1 cellular context compared by ENCODE assay signal in genomic region chr1:11671205-11671543, GRCh38.
A peak's percentile ranks its signal among the peaks of the same experiment; 100 is the strongest.
TF ChIP-seq lines count a peak whose summit lies in the region.

No MANE protein-coding gene starts in this region.

TF ChIP-seq in K562, 482 proteins besides CTCF, POLR2A, EP300 and RAD21 (continued from another document):
- no peak for TF ChIP-seq PATZ1 (CRISPR knock-in tag; IDR thresholded peaks at IDR 0.05; ENCODE audit: borderline replicate concordance)
- TF ChIP-seq FOSL1 (tag; conservative IDR thresholded peaks at IDR 0.05), result peak; percentile 52; the same call in 1 of the 2 replicates
- TF ChIP-seq ELF2 (CRISPR knock-in tag; IDR thresholded peaks at IDR 0.05), result no peak
- TF ChIP-seq ZNF589 (CRISPR knock-in tag; IDR thresholded peaks at IDR 0.05; ENCODE audit: low read depth), result 0 out of 2 replicates have a peak, but pooled peaks have one; percentile 49
- no peak for TF ChIP-seq MTF1 (CRISPR knock-in tag; IDR thresholded peaks at IDR 0.05; ENCODE audit: borderline replicate concordance)
- no peak for TF ChIP-seq XRCC4 (IDR thresholded peaks at IDR 0.05; ENCODE audit: extremely low read depth, insufficient read depth, insufficient read length)
- TF ChIP-seq, protein P1, sequence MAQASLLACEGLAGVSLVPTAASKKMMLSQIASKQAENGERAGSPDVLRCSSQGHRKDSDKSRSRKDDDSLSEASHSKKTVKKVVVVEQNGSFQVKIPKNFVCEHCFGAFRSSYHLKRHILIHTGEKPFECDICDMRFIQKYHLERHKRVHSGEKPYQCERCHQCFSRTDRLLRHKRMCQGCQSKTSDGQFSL (CRISPR knock-in tag; IDR thresholded peaks at IDR 0.05), result no peak
- TF ChIP-seq, protein P1 (tag; IDR thresholded peaks at IDR 0.05), result 0 out of 4 replicates have a peak, but pooled peaks of 1 of the 2 experiments have one; percentile 48
- TF ChIP-seq NCOR1 (IDR thresholded peaks at IDR 0.05), result no peak
- peak in 1 of 2 experiments; percentile 10; a peak in 1 of 4 replicates for TF ChIP-seq NRF1 (conservative IDR thresholded peaks at IDR 0.05 in 1 of 2, IDR thresholded peaks at IDR 0.05 in 1 of 2)
- 0 out of 2 replicates have a peak, but pooled peaks have one; percentile 1 for TF ChIP-seq USF1 (CRISPR knock-in tag; IDR thresholded peaks at IDR 0.05)
- TF ChIP-seq, protein P2, sequence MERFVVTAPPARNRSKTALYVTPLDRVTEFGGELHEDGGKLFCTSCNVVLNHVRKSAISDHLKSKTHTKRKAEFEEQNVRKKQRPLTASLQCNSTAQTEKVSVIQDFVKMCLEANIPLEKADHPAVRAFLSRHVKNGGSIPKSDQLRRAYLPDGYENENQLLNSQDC (CRISPR knock-in tag; IDR thresholded peaks at IDR 0.05), result no peak
- TF ChIP-seq NBN (IDR thresholded peaks at IDR 0.05; ENCODE audit: low read depth), result 0 out of 2 replicates have a peak, but pooled peaks have one; percentile 13
- no peak for TF ChIP-seq SIN3A (IDR thresholded peaks at IDR 0.05; ENCODE audit: borderline replicate concordance in 2 of 2, control insufficient read depth in 1 of 2, low read depth in 2 of 2, low read length in 2 of 2)
- TF ChIP-seq RREB1 (CRISPR knock-in tag; IDR thresholded peaks at IDR 0.05), result no peak
- TF ChIP-seq TAF1 (IDR thresholded peaks at IDR 0.05; ENCODE audit: control insufficient read depth, extremely low read depth, insufficient read depth, low read length, severe bottlenecking), result no peak
- TF ChIP-seq, protein P3, sequence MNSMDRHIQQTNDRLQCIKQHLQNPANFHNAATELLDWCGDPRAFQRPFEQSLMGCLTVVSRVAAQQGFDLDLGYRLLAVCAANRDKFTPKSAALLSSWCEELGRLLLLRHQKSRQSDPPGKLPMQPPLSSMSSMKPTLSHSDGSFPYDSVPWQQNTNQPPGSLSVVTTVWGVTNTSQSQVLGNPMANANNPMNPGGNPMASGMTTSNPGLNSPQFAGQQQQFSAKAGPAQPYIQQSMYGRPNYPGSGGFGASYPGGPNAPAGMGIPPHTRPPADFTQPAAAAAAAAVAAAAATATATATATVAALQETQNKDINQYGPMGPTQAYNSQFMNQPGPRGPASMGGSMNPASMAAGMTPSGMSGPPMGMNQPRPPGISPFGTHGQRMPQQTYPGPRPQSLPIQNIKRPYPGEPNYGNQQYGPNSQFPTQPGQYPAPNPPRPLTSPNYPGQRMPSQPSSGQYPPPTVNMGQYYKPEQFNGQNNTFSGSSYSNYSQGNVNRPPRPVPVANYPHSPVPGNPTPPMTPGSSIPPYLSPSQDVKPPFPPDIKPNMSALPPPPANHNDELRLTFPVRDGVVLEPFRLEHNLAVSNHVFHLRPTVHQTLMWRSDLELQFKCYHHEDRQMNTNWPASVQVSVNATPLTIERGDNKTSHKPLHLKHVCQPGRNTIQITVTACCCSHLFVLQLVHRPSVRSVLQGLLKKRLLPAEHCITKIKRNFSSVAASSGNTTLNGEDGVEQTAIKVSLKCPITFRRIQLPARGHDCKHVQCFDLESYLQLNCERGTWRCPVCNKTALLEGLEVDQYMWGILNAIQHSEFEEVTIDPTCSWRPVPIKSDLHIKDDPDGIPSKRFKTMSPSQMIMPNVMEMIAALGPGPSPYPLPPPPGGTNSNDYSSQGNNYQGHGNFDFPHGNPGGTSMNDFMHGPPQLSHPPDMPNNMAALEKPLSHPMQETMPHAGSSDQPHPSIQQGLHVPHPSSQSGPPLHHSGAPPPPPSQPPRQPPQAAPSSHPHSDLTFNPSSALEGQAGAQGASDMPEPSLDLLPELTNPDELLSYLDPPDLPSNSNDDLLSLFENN (IDR thresholded peaks at IDR 0.05; ENCODE audit: low read depth in 2 of 2, low read length in 2 of 2), result no peak
- TF ChIP-seq, protein P4, sequence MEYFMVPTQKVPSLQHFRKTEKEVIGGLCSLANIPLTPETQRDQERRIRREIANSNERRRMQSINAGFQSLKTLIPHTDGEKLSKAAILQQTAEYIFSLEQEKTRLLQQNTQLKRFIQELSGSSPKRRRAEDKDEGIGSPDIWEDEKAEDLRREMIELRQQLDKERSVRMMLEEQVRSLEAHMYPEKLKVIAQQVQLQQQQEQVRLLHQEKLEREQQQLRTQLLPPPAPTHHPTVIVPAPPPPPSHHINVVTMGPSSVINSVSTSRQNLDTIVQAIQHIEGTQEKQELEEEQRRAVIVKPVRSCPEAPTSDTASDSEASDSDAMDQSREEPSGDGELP (CRISPR knock-in tag; IDR thresholded peaks at IDR 0.05; ENCODE audit: borderline replicate concordance), result no peak
- TF ChIP-seq, protein P5, sequence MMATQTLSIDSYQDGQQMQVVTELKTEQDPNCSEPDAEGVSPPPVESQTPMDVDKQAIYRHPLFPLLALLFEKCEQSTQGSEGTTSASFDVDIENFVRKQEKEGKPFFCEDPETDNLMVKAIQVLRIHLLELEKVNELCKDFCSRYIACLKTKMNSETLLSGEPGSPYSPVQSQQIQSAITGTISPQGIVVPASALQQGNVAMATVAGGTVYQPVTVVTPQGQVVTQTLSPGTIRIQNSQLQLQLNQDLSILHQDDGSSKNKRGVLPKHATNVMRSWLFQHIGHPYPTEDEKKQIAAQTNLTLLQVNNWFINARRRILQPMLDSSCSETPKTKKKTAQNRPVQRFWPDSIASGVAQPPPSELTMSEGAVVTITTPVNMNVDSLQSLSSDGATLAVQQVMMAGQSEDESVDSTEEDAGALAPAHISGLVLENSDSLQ (IDR thresholded peaks at IDR 0.05), result no peak
- no peak for TF ChIP-seq MBD1 (CRISPR knock-in tag; IDR thresholded peaks at IDR 0.05)
- peak; percentile 20; the same call in 1 of the 2 replicates for TF ChIP-seq ZNF197 (CRISPR knock-in tag; IDR thresholded peaks at IDR 0.05; ENCODE audit: low read depth)
- no peak for TF ChIP-seq KDM1A (IDR thresholded peaks at IDR 0.05)
- no peak for TF ChIP-seq EWSR1 (IDR thresholded peaks at IDR 0.05; ENCODE audit: borderline replicate concordance, low read depth, partially characterized antibody)
- no peak for TF ChIP-seq TBP (optimal IDR thresholded peaks at IDR 0.05; ENCODE audit: low read depth, low read length)
- no peak for TF ChIP-seq ZNF717 (CRISPR knock-in tag; IDR thresholded peaks at IDR 0.05)
- TF ChIP-seq CCNT2 (IDR thresholded peaks at IDR 0.05; ENCODE audit: borderline replicate concordance, extremely low read depth, insufficient read length, low read depth, low read length), result no peak
- 0 out of 2 replicates have a peak, but pooled peaks have one; percentile 45 for TF ChIP-seq ADNP (tag; IDR thresholded peaks at IDR 0.05)
- no peak for TF ChIP-seq KDM4B (IDR thresholded peaks at IDR 0.05; ENCODE audit: borderline replicate concordance in 2 of 2, low read depth in 1 of 2)
- no peak for TF ChIP-seq HDAC8 (tag; IDR thresholded peaks at IDR 0.05)
- no peak for TF ChIP-seq NR2C2 (CRISPR knock-in tag; IDR thresholded peaks at IDR 0.05)
- no peak; the same call in none of the 2 replicates for TF ChIP-seq NR2C2 (tag; IDR thresholded peaks at IDR 0.05)
- TF ChIP-seq, protein P6, sequence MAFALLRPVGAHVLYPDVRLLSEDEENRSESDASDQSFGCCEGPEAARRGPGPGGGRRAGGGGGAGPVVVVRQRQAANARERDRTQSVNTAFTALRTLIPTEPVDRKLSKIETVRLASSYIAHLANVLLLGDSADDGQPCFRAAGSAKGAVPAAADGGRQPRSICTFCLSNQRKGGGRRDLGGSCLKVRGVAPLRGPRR (CRISPR knock-in tag; IDR thresholded peaks at IDR 0.05), result no peak
- TF ChIP-seq PCBP1 (IDR thresholded peaks at IDR 0.05; ENCODE audit: low read depth, low read length, poor library complexity, severe bottlenecking), result no peak
- TF ChIP-seq OTX1 (CRISPR knock-in tag; IDR thresholded peaks at IDR 0.05), result peak; percentile 15; the same call in 1 of the 2 replicates
- no peak for TF ChIP-seq ZNF766 (CRISPR knock-in tag; conservative IDR thresholded peaks at IDR 0.05)
- no peak for TF ChIP-seq TCF3 (CRISPR knock-in tag; IDR thresholded peaks at IDR 0.05)
- peak; percentile 39 for TF ChIP-seq RBBP5 (IDR thresholded peaks at IDR 0.05; ENCODE audit: borderline replicate concordance, insufficient read depth, low read length, poor library complexity, severe bottlenecking)
- no peak for TF ChIP-seq ZFP36 (IDR thresholded peaks at IDR 0.05; ENCODE audit: low read depth, low read length, partially characterized antibody)
